ENCODE assay signal across 12 cellular contexts in the genomic region with DNA sequence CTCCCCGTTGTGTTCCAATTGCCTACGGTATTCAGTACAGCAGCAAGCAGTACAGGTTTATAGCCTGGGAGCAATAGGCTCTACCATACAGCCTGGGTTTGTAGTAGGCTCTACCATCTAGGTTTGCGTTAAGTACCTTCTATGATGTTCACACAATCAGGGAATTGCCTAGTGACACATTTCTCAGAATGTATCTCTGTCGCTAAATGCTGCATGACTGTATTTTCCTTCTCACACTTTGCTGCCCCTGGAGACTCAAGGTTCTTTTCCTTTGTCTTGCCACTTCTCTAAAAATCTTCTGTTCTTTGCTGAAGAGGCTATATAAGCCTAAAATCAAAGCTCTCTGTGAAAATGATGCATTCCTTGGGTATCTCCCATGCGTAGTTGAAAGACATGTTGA.
DNase-seq lines count a peak whose midpoint lies in the region; ATAC-seq and TF ChIP-seq lines count a peak whose summit lies in the region.
"Had no signal": no experiment of that assay in that cellular context is flagged by ENCODE, and none has a peak within 500 bp of the region (broad histone marks: within the 10 kb centered on the region; RNA-seq: fewer than 3 reads in every experiment).

No MANE protein-coding gene starts in this region.

- H3K4me3 Mint-ChIP-seq in stimulated activated naive CD8-positive, alpha-beta T cell treated with anti-CD3 and anti-CD28 coated beads, Interleukin-15, Interleukin-2, amounts not matched to agents 100 ng/mL and 50 ng/mL, for 24 hours = no peak overlapping the region
- H3K4me3 Mint-ChIP-seq in stimulated activated naive CD8-positive, alpha-beta T cell treated with anti-CD3 and anti-CD28 coated beads, Interleukin-15, amount 100 ng/mL, for 72 hours = no peak overlapping the region
- H3K4me3 Mint-ChIP-seq in stimulated activated memory B cell treated with anti-CD40 and anti-IgM and Interleukin-4, amounts not matched to agents 10 μg/mL and 1 μg/mL and 100 μg/mL, for 72 hours = no peak overlapping the region
- no peak overlapping the region for H3K4me3 Mint-ChIP-seq in progenitor cell of endocrine pancreas (ENCODE audit: low read depth)
- H3K4me3 Mint-ChIP-seq: CD4-positive, alpha-beta T cell had no signal

- H3K36me3 Mint-ChIP-seq in stimulated activated naive CD8-positive, alpha-beta T cell treated with anti-CD3 and anti-CD28 coated beads, Interleukin-15, Interleukin-2, amounts not matched to agents 100 ng/mL and 50 ng/mL, for 24 hours (ENCODE audit: low read depth) = no peaks in the 10 kb centered on the region
- peaks cover 10% of the 10 kb centered on the region for H3K36me3 Mint-ChIP-seq in stimulated activated memory B cell treated with anti-CD40 and anti-IgM and Interleukin-4, amounts not matched to agents 10 μg/mL and 1 μg/mL and 100 μg/mL, for 72 hours
- no peaks in the 10 kb centered on the region for H3K36me3 Mint-ChIP-seq in progenitor cell of endocrine pancreas (ENCODE audit: insufficient read depth)

- no peaks in the 10 kb centered on the region for H3K79me2 ChIP-seq in Loucy (ENCODE audit: insufficient read depth, low read length)

- no peaks in the 10 kb centered on the region for H3K9me3 Mint-ChIP-seq in stimulated activated naive CD8-positive, alpha-beta T cell treated with anti-CD3 and anti-CD28 coated beads, Interleukin-15, Interleukin-2, amounts not matched to agents 100 ng/mL and 50 ng/mL, for 24 hours
- peaks cover 0 to 5% of the 10 kb centered on the region in 2 donors for H3K9me3 Mint-ChIP-seq in stimulated activated naive CD8-positive, alpha-beta T cell treated with anti-CD3 and anti-CD28 coated beads, Interleukin-15, amount 100 ng/mL, for 72 hours
- H3K9me3 Mint-ChIP-seq in stimulated activated memory B cell treated with anti-CD40 and anti-IgM and Interleukin-4, amounts not matched to agents 10 μg/mL and 1 μg/mL and 100 μg/mL, for 72 hours = peaks cover 3% of the 10 kb centered on the region
- no peaks in the 10 kb centered on the region for H3K9me3 Mint-ChIP-seq in progenitor cell of endocrine pancreas (ENCODE audit: low read depth)
- H3K9me3 Mint-ChIP-seq: CD4-positive, alpha-beta T cell had no signal

- peaks cover 43% of the 10 kb centered on the region for H3K4me1 ChIP-seq in Loucy (ENCODE audit: insufficient read depth, low read length, poor library complexity, severe bottlenecking)
- peaks cover 0 to 29% (median 11%) of the 10 kb centered on the region in 4 donors for H3K4me1 ChIP-seq in tibial artery
- H3K4me1 ChIP-seq: Caco-2 had no signal

- no peak for DNase-seq in stimulated activated naive CD8-positive, alpha-beta T cell treated with anti-CD3 and anti-CD28 coated beads, Interleukin-15, amount 100 ng/mL, for 72 hours
- DNase-seq in progenitor cell of endocrine pancreas (ENCODE audit: low spot score, unreplicated experiment) = no peak
- DNase-seq in tibial artery = no peak
- DNase-seq: 8988T; Caco-2; CD4-positive, alpha-beta T cell had no signal

- H3K27ac ChIP-seq in tibial artery = no peak overlapping the region
- H3K27ac ChIP-seq: C4-2B had no signal

- H2AFZ ChIP-seq in Loucy (ENCODE audit: low read length) = 0 out of 2 replicates have a peak overlapping the region, but pooled peaks have one; percentile 5

- H3F3A ChIP-seq in Loucy (ENCODE audit: low read depth) = 0 out of 2 replicates have a peak, but pooled peaks cover 4% of the 10 kb centered on the region

- H3K27ac Mint-ChIP-seq in stimulated activated naive CD8-positive, alpha-beta T cell treated with anti-CD3 and anti-CD28 coated beads, Interleukin-15, Interleukin-2, amounts not matched to agents 100 ng/mL and 50 ng/mL, for 24 hours = peak overlapping the region; percentile 18
- no peak overlapping the region for H3K27ac Mint-ChIP-seq in stimulated activated naive CD8-positive, alpha-beta T cell treated with anti-CD3 and anti-CD28 coated beads, Interleukin-15, amount 100 ng/mL, for 72 hours
- H3K27ac Mint-ChIP-seq in stimulated activated memory B cell treated with anti-CD40 and anti-IgM and Interleukin-4, amounts not matched to agents 10 μg/mL and 1 μg/mL and 100 μg/mL, for 72 hours = peak overlapping the region; percentile 37
- H3K27ac Mint-ChIP-seq in progenitor cell of endocrine pancreas = no peak overlapping the region
- H3K27ac Mint-ChIP-seq: CD4-positive, alpha-beta T cell had no signal

- no peak for ATAC-seq in stimulated activated naive CD8-positive, alpha-beta T cell treated with anti-CD3 and anti-CD28 coated beads, Interleukin-15, amount 100 ng/mL, for 72 hours
- ATAC-seq in stimulated activated memory B cell treated with anti-CD40 and anti-IgM and Interleukin-4, amounts not matched to agents 10 μg/mL and 1 μg/mL and 100 μg/mL, for 72 hours = peak; percentile 57
- no peak for ATAC-seq in HG03175 (IDR thresholded peaks at IDR 0.05; ENCODE audit: unreplicated experiment)

- H3K4me2 ChIP-seq in Loucy (ENCODE audit: low read depth, low read length, poor library complexity, severe bottlenecking) = no peak overlapping the region

- no peak for TF ChIP-seq CTCF in Loucy (conservative IDR thresholded peaks at IDR 0.05; ENCODE audit: low read length)
- TF ChIP-seq CTCF in progenitor cell of endocrine pancreas (IDR thresholded peaks at IDR 0.05; ENCODE audit: unreplicated experiment) = no peak
- no peak for TF ChIP-seq CTCF in tibial artery (IDR thresholded peaks at IDR 0.05)

- no peaks in the 10 kb centered on the region for H3K27me3 Mint-ChIP-seq in stimulated activated naive CD8-positive, alpha-beta T cell treated with anti-CD3 and anti-CD28 coated beads, Interleukin-15, Interleukin-2, amounts not matched to agents 100 ng/mL and 50 ng/mL, for 24 hours
- H3K27me3 Mint-ChIP-seq in stimulated activated naive CD8-positive, alpha-beta T cell treated with anti-CD3 and anti-CD28 coated beads, Interleukin-15, amount 100 ng/mL, for 72 hours = no peaks in the 10 kb centered on the region
- no peaks in the 10 kb centered on the region for H3K27me3 Mint-ChIP-seq in stimulated activated memory B cell treated with anti-CD40 and anti-IgM and Interleukin-4, amounts not matched to agents 10 μg/mL and 1 μg/mL and 100 μg/mL, for 72 hours
- H3K27me3 Mint-ChIP-seq in progenitor cell of endocrine pancreas = no peaks in the 10 kb centered on the region
- H3K27me3 Mint-ChIP-seq: CD4-positive, alpha-beta T cell had no signal

- H3K36me3 ChIP-seq in Loucy (ENCODE audit: insufficient read depth, low read length) (no peaks in the 10 kb centered on the region), tibial artery (no peaks in the 10 kb centered on the region)
- H3K36me3 ChIP-seq: HAP-1 had no signal

- no peaks in the 10 kb centered on the region for H4K20me1 ChIP-seq in Loucy (ENCODE audit: insufficient read depth, low read length, poor library complexity, severe bottlenecking)

- H3K9me2 ChIP-seq in Loucy (replicated peaks; ENCODE audit: low read depth, low read length) = no peaks in the 10 kb centered on the region

- H3K9me3 ChIP-seq in Loucy (ENCODE audit: insufficient read depth, low read depth, low read length) = no peaks in the 10 kb centered on the region
- H3K9me3 ChIP-seq in tibial artery = no peaks in the 10 kb centered on the region
- H3K9me3 ChIP-seq: Caco-2, HAP-1 had no signal

- H3K9ac ChIP-seq in Loucy (ENCODE audit: low read depth, low read length, poor library complexity, severe bottlenecking) = no peak overlapping the region

- H3K4me3 ChIP-seq in Loucy (ENCODE audit: low read length, poor library complexity, severe bottlenecking) (no peak overlapping the region), tibial artery (no peak overlapping the region)
- H3K4me3 ChIP-seq: HAP-1 had no signal

- intact Hi-C loops in tibial artery (cut with DNase I; ENCODE audit: low total_unique reads) = no loop called here

- peaks cover 25% of the 10 kb centered on the region for H3K4me1 Mint-ChIP-seq in stimulated activated naive CD8-positive, alpha-beta T cell treated with anti-CD3 and anti-CD28 coated beads, Interleukin-15, Interleukin-2, amounts not matched to agents 100 ng/mL and 50 ng/mL, for 24 hours (ENCODE audit: low read depth)
- H3K4me1 Mint-ChIP-seq in stimulated activated naive CD8-positive, alpha-beta T cell treated with anti-CD3 and anti-CD28 coated beads, Interleukin-15, amount 100 ng/mL, for 72 hours = peaks cover 16% of the 10 kb centered on the region
- H3K4me1 Mint-ChIP-seq in stimulated activated memory B cell treated with anti-CD40 and anti-IgM and Interleukin-4, amounts not matched to agents 10 μg/mL and 1 μg/mL and 100 μg/mL, for 72 hours = peaks cover 17% of the 10 kb centered on the region
- H3K4me1 Mint-ChIP-seq in progenitor cell of endocrine pancreas (ENCODE audit: low read depth) = peaks cover 28% of the 10 kb centered on the region

- H3K27me3 ChIP-seq in Loucy (ENCODE audit: insufficient read depth, low read length, poor library complexity, severe bottlenecking) (no peaks in the 10 kb centered on the region), tibial artery (no peaks in the 10 kb centered on the region)

Comparison
In these comparisons a context has a peak if more than half of its experiments do, and no peak if none do; other contexts are left out.
1. H3K27ac Mint-ChIP-seq: peak in stimulated activated naive CD8-positive, alpha-beta T cell treated with anti-CD3 and anti-CD28 coated beads, Interleukin-15, Interleukin-2, amounts not matched to agents 100 ng/mL and 50 ng/mL, for 24 hours (single experiment) and stimulated activated memory B cell treated with anti-CD40 and anti-IgM and Interleukin-4, amounts not matched to agents 10 μg/mL and 1 μg/mL and 100 μg/mL, for 72 hours (single experiment); none in stimulated activated naive CD8-positive, alpha-beta T cell treated with anti-CD3 and anti-CD28 coated beads, Interleukin-15, amount 100 ng/mL, for 72 hours (0 of 2) and progenitor cell of endocrine pancreas (single experiment).